ENCODE assay signal across 8 cellular contexts in the genomic region with DNA sequence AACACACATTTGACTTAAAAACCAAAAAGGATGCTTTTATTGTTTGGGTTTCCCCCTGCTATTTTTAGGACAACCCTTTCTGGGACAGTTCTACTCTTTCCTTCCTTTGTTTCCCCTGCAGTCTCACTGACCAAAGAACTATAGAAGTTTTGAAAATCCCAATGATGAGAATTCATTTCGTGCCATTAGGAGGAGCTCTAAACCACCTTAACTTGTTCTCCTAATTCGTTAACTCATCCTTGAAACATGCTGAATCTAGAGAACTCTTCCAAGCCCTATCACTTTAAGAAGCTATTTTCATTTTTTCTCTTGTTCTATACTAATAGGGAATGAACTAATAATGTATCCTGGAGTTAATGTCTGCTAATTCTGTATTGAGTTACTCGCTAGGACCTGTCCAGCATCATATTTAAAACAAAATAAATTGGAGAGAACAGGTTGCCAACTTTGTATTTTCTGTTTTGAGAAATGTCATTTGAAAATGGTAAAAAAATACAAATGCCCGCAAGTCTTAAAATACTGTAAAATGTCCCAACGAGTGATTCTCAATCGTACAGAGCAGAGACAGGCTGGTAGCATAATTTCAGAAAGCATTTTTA.
DNase-seq lines count a peak whose midpoint lies in the region; ATAC-seq and TF ChIP-seq lines count a peak whose summit lies in the region.

No MANE protein-coding gene starts in this region.

- H3K27me3 Mint-ChIP-seq in immature natural killer cell (ENCODE audit: low read depth in 3 of 3) = peaks cover 0 to 2% (median 0%) of the 10 kb centered on the region in 3 donors
- no peaks in the 10 kb centered on the region for H3K27me3 Mint-ChIP-seq in activated naive CD8-positive, alpha-beta T cell treated with anti-CD3 and anti-CD28 coated beads for 36 hours

- intact Hi-C loops in body of pancreas (cut with DNase I) = no loop called here

- no peak for ATAC-seq in body of pancreas
- no peak for ATAC-seq in GM21381 (IDR thresholded peaks at IDR 0.05; ENCODE audit: unreplicated experiment)

- no peaks in the 10 kb centered on the region for H3K9me3 ChIP-seq in body of pancreas

- 56 to 60% methylated on average over 6 of the region's 6 CpGs for WGBS in body of pancreas, 2 donors

- in situ Hi-C loops in ACHN (cut with HindIII; ENCODE audit: low pct_ligation_motif_present, low pct_unique_long_range_greater_than_20kb, low sequenced_read_pairs) = no loop called here

- peaks cover 0 to 3% of the 10 kb centered on the region in 2 donors for H3K36me3 ChIP-seq in body of pancreas (replicated peaks in 1 of 2; ENCODE audit: insufficient read depth in 1 of 2, low read depth in 2 of 2)

- H3K9me3 Mint-ChIP-seq in immature natural killer cell = no peaks in the 10 kb centered on the region
- H3K9me3 Mint-ChIP-seq in activated naive CD8-positive, alpha-beta T cell treated with anti-CD3 and anti-CD28 coated beads for 36 hours = no peaks in the 10 kb centered on the region

- peaks cover 5% of the 10 kb centered on the region for H3K4me1 ChIP-seq in body of pancreas

- peak; percentile 67 for DNase-seq in ACHN
- DNase-seq in GM12864 (ENCODE audit: low read depth) = no peak
- peak; percentile 33 for DNase-seq in NCI-H345 (lab: John Stamatoyannopoulos, UW)
- DNase-seq in body of pancreas = no peak
- DNase-seq in immature natural killer cell = peak; percentile 25 to 45 (median 42)
- peak; percentile 88 for DNase-seq in superior temporal gyrus (ENCODE audit: extremely low spot score)
- DNase-seq in activated naive CD8-positive, alpha-beta T cell treated with anti-CD3 and anti-CD28 coated beads for 36 hours = no peak

- no peak overlapping the region for H3K4me3 Mint-ChIP-seq in immature natural killer cell
- no peak overlapping the region for H3K4me3 Mint-ChIP-seq in activated naive CD8-positive, alpha-beta T cell treated with anti-CD3 and anti-CD28 coated beads for 36 hours

- no peaks in the 10 kb centered on the region for H3K27me3 ChIP-seq in body of pancreas

- no peak overlapping the region for H3K27ac ChIP-seq in body of pancreas

- peaks cover 8 to 34% (median 25%) of the 10 kb centered on the region in 3 donors for H3K36me3 Mint-ChIP-seq in immature natural killer cell
- peaks cover 17% of the 10 kb centered on the region for H3K36me3 Mint-ChIP-seq in activated naive CD8-positive, alpha-beta T cell treated with anti-CD3 and anti-CD28 coated beads for 36 hours

- peak; percentile 60 for TF ChIP-seq CTCF in GM12864 (IDR thresholded peaks at IDR 0.05; ENCODE audit: low read depth, low read length, missing control alignments)
- peak in 6 of 7 experiments; percentile 34 to 65 (median 56) for TF ChIP-seq CTCF in body of pancreas (IDR thresholded peaks at IDR 0.05)

- TF ChIP-seq POLR2A in body of pancreas (IDR thresholded peaks at IDR 0.05) = no peak

- H3K4me1 Mint-ChIP-seq in immature natural killer cell = peaks cover 0 to 7% of the 10 kb centered on the region in 2 donors
- peaks cover 15% of the 10 kb centered on the region for H3K4me1 Mint-ChIP-seq in activated naive CD8-positive, alpha-beta T cell treated with anti-CD3 and anti-CD28 coated beads for 36 hours

- peak overlapping the region in 1 of 6 donors; percentile 64 for H3K27ac Mint-ChIP-seq in immature natural killer cell
- no peak overlapping the region for H3K27ac Mint-ChIP-seq in activated naive CD8-positive, alpha-beta T cell treated with anti-CD3 and anti-CD28 coated beads for 36 hours

- H3K4me3 ChIP-seq in GM12864 (ENCODE audit: low read depth, low read length) (no peak overlapping the region), body of pancreas (no peak overlapping the region)

Comparison
In these comparisons a context has a peak if more than half of its experiments do, and no peak if none do; other contexts are left out.
1. DNase-seq: peak in ACHN (single experiment), NCI-H345 (single experiment), immature natural killer cell (3 of 3) and superior temporal gyrus (single experiment); none in GM12864 (single experiment), body of pancreas (0 of 4) and activated naive CD8-positive, alpha-beta T cell treated with anti-CD3 and anti-CD28 coated beads for 36 hours (single experiment).